8 cellular contexts compared by ENCODE assay signal in the genomic region with DNA sequence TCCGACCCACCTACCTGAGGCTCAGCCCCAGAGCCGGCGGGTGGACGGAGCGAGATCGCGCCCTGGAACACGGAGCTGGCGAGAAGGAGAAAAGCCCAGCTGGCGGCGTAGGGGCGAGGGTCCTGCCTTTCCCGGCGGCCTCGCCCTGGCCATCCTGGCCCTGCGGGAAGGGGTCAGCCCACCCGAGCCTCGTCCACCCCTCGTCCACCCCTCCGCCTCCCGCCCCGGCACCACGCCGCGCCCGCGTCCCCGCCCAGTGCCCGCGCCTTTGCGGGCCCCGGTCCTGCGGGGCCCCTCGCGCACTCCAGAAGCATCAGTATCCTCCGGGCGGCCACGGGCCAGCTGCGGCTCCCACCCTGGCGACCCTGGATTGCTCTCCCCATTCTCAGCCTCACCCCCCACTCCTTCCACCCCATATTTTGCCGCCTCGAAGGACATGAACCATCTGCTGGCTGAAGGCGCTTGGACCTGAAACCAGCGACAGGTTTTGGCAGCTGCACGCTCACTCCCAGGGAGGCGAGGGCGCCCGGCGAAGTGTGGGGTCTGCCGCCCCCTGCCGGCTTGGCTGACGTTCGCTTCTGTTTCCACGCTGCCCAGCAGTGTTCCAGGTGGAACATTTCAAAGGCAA.
A peak's percentile ranks its signal among the peaks of the same experiment; 100 is the strongest.
DNase-seq lines count a peak whose midpoint lies in the region; ATAC-seq and TF ChIP-seq lines count a peak whose summit lies in the region.

No MANE protein-coding gene starts in this region.

- no peaks in the 10 kb centered on the region for H3K9me3 Mint-ChIP-seq in activated T-helper 2 cell treated with anti-CD3 and anti-CD28 coated beads, Interferon-gamma antibody, Interleukin-2, Interleukin-4, amounts not matched to agents 10 μg/mL and 5 μg/mL and 100 μg/mL, durations not matched to agents 14 hours and 24 hours and 36 hours

- H3K4me3 ChIP-seq in foreskin fibroblast (ENCODE audit: low read depth in 1 of 2, low read length in 2 of 2), result peak overlapping the region in 1 of 2 donors; percentile 44
- peak overlapping the region; percentile 71 for H3K4me3 ChIP-seq in neural cell (ENCODE audit: low read length)
- peak overlapping the region; percentile 74 for H3K4me3 ChIP-seq in thoracic aorta

- peak; percentile 73 for ATAC-seq in Right ventricle myocardium inferior
- ATAC-seq in HG03103 (IDR thresholded peaks at IDR 0.05; ENCODE audit: low read depth, unreplicated experiment), result peak; percentile 96
- ATAC-seq in thoracic aorta (ENCODE audit: insufficient number of reproducible peaks, low FRiP score, low read depth), result no peak

- peak overlapping the region; percentile 51 for H2AFZ ChIP-seq in neural cell (ENCODE audit: low read depth, low read length)

- TF ChIP-seq CTCF in foreskin fibroblast (IDR thresholded peaks at IDR 0.05; ENCODE audit: low read depth, low read length), result peak; percentile 40
- TF ChIP-seq CTCF in neural cell (IDR thresholded peaks at IDR 0.05; ENCODE audit: poor library complexity, severe bottlenecking), result peak; percentile 93
- TF ChIP-seq CTCF in thoracic aorta (IDR thresholded peaks at IDR 0.05), result peak; percentile 53

- peaks cover 22% of the 10 kb centered on the region for H3K27me3 Mint-ChIP-seq in activated T-helper 2 cell treated with anti-CD3 and anti-CD28 coated beads, Interferon-gamma antibody, Interleukin-2, Interleukin-4, amounts not matched to agents 10 μg/mL and 5 μg/mL and 100 μg/mL, durations not matched to agents 14 hours and 24 hours and 36 hours (ENCODE audit: low read depth)

- H3K27me3 ChIP-seq in neural cell (ENCODE audit: insufficient read depth, low read depth, low read length) (no peaks in the 10 kb centered on the region), thoracic aorta (replicated peaks; ENCODE audit: insufficient read depth) (no peaks in the 10 kb centered on the region)

- H3K4me2 ChIP-seq in neural cell (ENCODE audit: low read length), result peak overlapping the region; percentile 45

- no peaks in the 10 kb centered on the region for H3F3A ChIP-seq in neural cell (ENCODE audit: insufficient read depth, low read length, poor library complexity, severe bottlenecking)

- DNase-seq in Right ventricle myocardium inferior (ENCODE audit: missing footprints), result no peak
- no peak for DNase-seq in cardiac septum (ENCODE audit: low spot score)
- DNase-seq in NCI-H82 (lab: John Stamatoyannopoulos, UW), result peak; percentile 86
- DNase-seq in activated T-helper 2 cell treated with anti-CD3 and anti-CD28 coated beads, Interferon-gamma antibody, Interleukin-2, Interleukin-4, amounts not matched to agents 10 μg/mL and 5 μg/mL and 100 μg/mL, durations not matched to agents 14 hours and 24 hours and 36 hours (ENCODE audit: low spot score), result peak; percentile 32
- peak in 1 of 2 donors; percentile 61 for DNase-seq in foreskin fibroblast
- no peak for DNase-seq in thoracic aorta (ENCODE audit: low spot score)

- peak overlapping the region; percentile 70 for H3K4me3 Mint-ChIP-seq in activated T-helper 2 cell treated with anti-CD3 and anti-CD28 coated beads, Interferon-gamma antibody, Interleukin-2, Interleukin-4, amounts not matched to agents 10 μg/mL and 5 μg/mL and 100 μg/mL, durations not matched to agents 14 hours and 24 hours and 36 hours (ENCODE audit: low read depth)

- no peaks in the 10 kb centered on the region for H4K20me1 ChIP-seq in neural cell (ENCODE audit: insufficient read depth)

- TF ChIP-seq RAD21 in neural cell (conservative IDR thresholded peaks at IDR 0.05), result peak; percentile 71

- no peak overlapping the region for H3K27ac Mint-ChIP-seq in activated T-helper 2 cell treated with anti-CD3 and anti-CD28 coated beads, Interferon-gamma antibody, Interleukin-2, Interleukin-4, amounts not matched to agents 10 μg/mL and 5 μg/mL and 100 μg/mL, durations not matched to agents 14 hours and 24 hours and 36 hours

- H3K27ac ChIP-seq in neural cell (ENCODE audit: low read length) (no peak overlapping the region), thoracic aorta (no peak overlapping the region)

- peak overlapping the region; percentile 66 for H3K9ac ChIP-seq in neural cell (ENCODE audit: low read length)

- H3K9me3 ChIP-seq in neural cell (ENCODE audit: low read length) (no peaks in the 10 kb centered on the region), thoracic aorta (no peaks in the 10 kb centered on the region)

- intact Hi-C loops in Right ventricle myocardium inferior (cut with DNase I), result no loop called here
- intact Hi-C loops in cardiac septum (cut with DNase I), result no loop called here
- intact Hi-C loops in activated T-helper 2 cell treated with anti-CD3 and anti-CD28 coated beads, Interferon-gamma antibody, Interleukin-2, Interleukin-4, amounts not matched to agents 10 μg/mL and 5 μg/mL and 100 μg/mL, durations not matched to agents 14 hours and 24 hours and 36 hours (cut with micrococcal nuclease), result loop anchor here (2.0 kb wide), 1 partner anchor 34 kb away; no protein-coding TSS in a partner anchor

- peaks cover 0 to 4% of the 10 kb centered on the region in 2 donors for H3K4me1 ChIP-seq in thoracic aorta (ENCODE audit: control insufficient read depth in 1 of 2, low read depth in 2 of 2)

- TF ChIP-seq EP300 in neural cell (conservative IDR thresholded peaks at IDR 0.05; ENCODE audit: poor library complexity, severe bottlenecking), result no peak

- H3K9me2 ChIP-seq in neural cell (ENCODE audit: insufficient read depth, low read length), result no peaks in the 10 kb centered on the region

- H3K79me2 ChIP-seq in neural cell (replicated peaks; ENCODE audit: insufficient read depth, low read length), result no peaks in the 10 kb centered on the region

- H3K36me3 Mint-ChIP-seq in activated T-helper 2 cell treated with anti-CD3 and anti-CD28 coated beads, Interferon-gamma antibody, Interleukin-2, Interleukin-4, amounts not matched to agents 10 μg/mL and 5 μg/mL and 100 μg/mL, durations not matched to agents 14 hours and 24 hours and 36 hours (ENCODE audit: low read depth), result no peaks in the 10 kb centered on the region

- H3K36me3 ChIP-seq in neural cell (ENCODE audit: insufficient read depth, low read length) (no peaks in the 10 kb centered on the region), thoracic aorta (no peaks in the 10 kb centered on the region)

- H3K4me1 Mint-ChIP-seq in activated T-helper 2 cell treated with anti-CD3 and anti-CD28 coated beads, Interferon-gamma antibody, Interleukin-2, Interleukin-4, amounts not matched to agents 10 μg/mL and 5 μg/mL and 100 μg/mL, durations not matched to agents 14 hours and 24 hours and 36 hours (ENCODE audit: low read depth), result peaks cover 2% of the 10 kb centered on the region

TF ChIP-seq in neural cell, 6 proteins besides CTCF, POLR2A, EP300 and RAD21:
- TF ChIP-seq SMC3 (conservative IDR thresholded peaks at IDR 0.05; ENCODE audit: poor library complexity) (peak; percentile 78), MXI1 (conservative IDR thresholded peaks at IDR 0.05; ENCODE audit: poor library complexity, severe bottlenecking) (peak; percentile 58)
- TF ChIP-seq, protein P1, sequence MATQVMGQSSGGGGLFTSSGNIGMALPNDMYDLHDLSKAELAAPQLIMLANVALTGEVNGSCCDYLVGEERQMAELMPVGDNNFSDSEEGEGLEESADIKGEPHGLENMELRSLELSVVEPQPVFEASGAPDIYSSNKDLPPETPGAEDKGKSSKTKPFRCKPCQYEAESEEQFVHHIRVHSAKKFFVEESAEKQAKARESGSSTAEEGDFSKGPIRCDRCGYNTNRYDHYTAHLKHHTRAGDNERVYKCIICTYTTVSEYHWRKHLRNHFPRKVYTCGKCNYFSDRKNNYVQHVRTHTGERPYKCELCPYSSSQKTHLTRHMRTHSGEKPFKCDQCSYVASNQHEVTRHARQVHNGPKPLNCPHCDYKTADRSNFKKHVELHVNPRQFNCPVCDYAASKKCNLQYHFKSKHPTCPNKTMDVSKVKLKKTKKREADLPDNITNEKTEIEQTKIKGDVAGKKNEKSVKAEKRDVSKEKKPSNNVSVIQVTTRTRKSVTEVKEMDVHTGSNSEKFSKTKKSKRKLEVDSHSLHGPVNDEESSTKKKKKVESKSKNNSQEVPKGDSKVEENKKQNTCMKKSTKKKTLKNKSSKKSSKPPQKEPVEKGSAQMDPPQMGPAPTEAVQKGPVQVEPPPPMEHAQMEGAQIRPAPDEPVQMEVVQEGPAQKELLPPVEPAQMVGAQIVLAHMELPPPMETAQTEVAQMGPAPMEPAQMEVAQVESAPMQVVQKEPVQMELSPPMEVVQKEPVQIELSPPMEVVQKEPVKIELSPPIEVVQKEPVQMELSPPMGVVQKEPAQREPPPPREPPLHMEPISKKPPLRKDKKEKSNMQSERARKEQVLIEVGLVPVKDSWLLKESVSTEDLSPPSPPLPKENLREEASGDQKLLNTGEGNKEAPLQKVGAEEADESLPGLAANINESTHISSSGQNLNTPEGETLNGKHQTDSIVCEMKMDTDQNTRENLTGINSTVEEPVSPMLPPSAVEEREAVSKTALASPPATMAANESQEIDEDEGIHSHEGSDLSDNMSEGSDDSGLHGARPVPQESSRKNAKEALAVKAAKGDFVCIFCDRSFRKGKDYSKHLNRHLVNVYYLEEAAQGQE (IDR thresholded peaks at IDR 0.05; ENCODE audit: borderline replicate concordance), result no peak

Comparison
In these comparisons a context has a peak if more than half of its experiments do, and no peak if none do; other contexts are left out.
1. DNase-seq: peak in NCI-H82 (single experiment) and activated T-helper 2 cell treated with anti-CD3 and anti-CD28 coated beads, Interferon-gamma antibody, Interleukin-2, Interleukin-4, amounts not matched to agents 10 μg/mL and 5 μg/mL and 100 μg/mL, durations not matched to agents 14 hours and 24 hours and 36 hours (single experiment); none in Right ventricle myocardium inferior (single experiment), cardiac septum (single experiment) and thoracic aorta (single experiment).
2. CTCF ChIP-seq: peak in every context shown above with its lines; median percentile 93 in neural cell; 53 in thoracic aorta; 40 in foreskin fibroblast.